1 cellular context compared by ENCODE assay signal in the genomic region with DNA sequence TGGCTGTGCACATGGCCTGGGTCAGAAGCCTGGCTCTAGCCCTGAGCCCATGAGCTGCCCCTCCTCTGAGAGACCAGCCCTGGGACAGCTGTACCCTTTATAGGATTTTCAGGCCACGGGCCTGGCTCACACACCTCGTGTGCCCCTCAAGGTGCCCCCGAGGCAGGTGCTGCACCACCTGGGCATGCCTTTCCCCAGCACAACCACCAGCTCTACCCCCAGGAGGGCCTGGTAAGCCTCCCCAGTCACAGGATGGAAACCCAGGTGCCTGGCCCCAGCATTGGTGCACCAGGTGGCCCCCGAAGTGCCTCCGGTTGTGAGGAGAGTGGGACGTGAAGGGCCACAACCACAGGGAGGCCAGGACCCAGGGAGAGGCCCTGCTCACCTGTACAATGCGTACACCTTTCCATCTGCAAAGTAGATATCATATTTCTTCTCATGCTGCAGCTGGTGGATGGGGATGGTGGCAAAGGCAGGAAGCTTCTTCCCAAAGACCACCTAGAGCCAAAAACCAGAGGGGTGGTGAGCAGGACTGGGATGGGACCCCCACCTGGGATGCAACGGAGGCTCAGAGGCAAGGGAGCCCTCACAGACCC.
TF ChIP-seq lines count a peak whose summit lies in the region.

No MANE protein-coding gene starts in this region.

TF ChIP-seq in IMR-90, 13 proteins besides CTCF, POLR2A, EP300 and RAD21:
- TF ChIP-seq RCOR1 (IDR thresholded peaks at IDR 0.05; ENCODE audit: insufficient replicate concordance, low read length) (no peak), BHLHE40 (IDR thresholded peaks at IDR 0.05; ENCODE audit: low read depth, low read length) (no peak), MAZ (IDR thresholded peaks at IDR 0.05; ENCODE audit: borderline replicate concordance, low read depth, low read length) (no peak), MAFK (IDR thresholded peaks at IDR 0.05; ENCODE audit: low read depth, low read length) (no peak), CEBPB (IDR thresholded peaks at IDR 0.05; ENCODE audit: low read depth, low read length) (no peak), CHD1 (IDR thresholded peaks at IDR 0.05; ENCODE audit: low read depth, low read length) (no peak), MXI1 (IDR thresholded peaks at IDR 0.05; ENCODE audit: borderline replicate concordance, low read depth, low read length) (no peak), RFX5 (IDR thresholded peaks at IDR 0.05; ENCODE audit: low read depth, low read length) (no peak), NFE2L2 (IDR thresholded peaks at IDR 0.05; ENCODE audit: low read depth, low read length) (no peak), FOS (IDR thresholded peaks at IDR 0.05; ENCODE audit: low read depth, low read length) (no peak), SMC3 (IDR thresholded peaks at IDR 0.05; ENCODE audit: low read depth, low read length) (no peak)
- TF ChIP-seq, protein P1, sequence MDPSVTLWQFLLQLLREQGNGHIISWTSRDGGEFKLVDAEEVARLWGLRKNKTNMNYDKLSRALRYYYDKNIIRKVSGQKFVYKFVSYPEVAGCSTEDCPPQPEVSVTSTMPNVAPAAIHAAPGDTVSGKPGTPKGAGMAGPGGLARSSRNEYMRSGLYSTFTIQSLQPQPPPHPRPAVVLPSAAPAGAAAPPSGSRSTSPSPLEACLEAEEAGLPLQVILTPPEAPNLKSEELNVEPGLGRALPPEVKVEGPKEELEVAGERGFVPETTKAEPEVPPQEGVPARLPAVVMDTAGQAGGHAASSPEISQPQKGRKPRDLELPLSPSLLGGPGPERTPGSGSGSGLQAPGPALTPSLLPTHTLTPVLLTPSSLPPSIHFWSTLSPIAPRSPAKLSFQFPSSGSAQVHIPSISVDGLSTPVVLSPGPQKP (IDR thresholded peaks at IDR 0.05; ENCODE audit: borderline replicate concordance, low read depth, low read length), result no peak
- TF ChIP-seq, protein P2, sequence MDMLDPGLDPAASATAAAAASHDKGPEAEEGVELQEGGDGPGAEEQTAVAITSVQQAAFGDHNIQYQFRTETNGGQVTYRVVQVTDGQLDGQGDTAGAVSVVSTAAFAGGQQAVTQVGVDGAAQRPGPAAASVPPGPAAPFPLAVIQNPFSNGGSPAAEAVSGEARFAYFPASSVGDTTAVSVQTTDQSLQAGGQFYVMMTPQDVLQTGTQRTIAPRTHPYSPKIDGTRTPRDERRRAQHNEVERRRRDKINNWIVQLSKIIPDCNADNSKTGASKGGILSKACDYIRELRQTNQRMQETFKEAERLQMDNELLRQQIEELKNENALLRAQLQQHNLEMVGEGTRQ (IDR thresholded peaks at IDR 0.05; ENCODE audit: low read depth, low read length), result no peak
TF ChIP-seq in IMR-90: peak in this region for 0.
